Comparison of ENCODE assay signal across 1 cellular context in the genomic region with DNA sequence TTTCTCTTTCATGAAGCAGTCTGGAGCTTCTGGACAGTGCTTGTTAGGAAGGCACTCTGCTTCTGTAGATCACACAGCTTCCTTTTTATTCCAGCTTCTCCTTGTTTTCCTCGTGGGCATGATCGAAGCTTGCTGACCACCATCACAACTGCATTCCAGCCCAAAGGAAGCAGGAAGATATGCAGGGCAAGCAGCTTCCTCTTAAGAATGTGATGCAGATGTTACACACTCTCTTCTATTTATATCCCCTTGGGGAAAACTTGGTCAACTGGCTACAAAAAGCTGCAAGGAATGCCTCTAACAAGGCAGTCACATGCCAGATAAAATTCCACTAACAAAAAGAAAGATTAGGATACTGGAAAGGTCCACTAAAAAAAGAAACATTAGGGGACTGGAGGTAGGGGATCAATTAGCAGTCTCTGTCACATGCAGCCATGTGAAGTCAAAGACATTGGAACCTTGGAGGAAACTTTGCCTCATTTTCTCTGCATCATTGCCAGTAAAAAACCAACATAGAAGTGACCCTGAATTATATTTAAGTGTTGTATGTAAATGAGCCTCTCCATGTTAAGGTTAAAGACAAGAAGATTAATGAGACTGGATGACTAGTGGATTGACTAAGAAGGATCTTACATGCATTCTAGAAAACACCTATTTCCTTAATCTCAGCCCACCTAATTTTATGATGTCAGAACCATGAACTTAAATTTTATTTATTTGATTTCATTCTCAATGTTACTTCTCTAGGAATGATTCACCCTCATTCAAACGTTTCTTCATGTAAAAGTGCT.
TF ChIP-seq lines count a peak whose summit lies in the region.

No MANE protein-coding gene starts in this region.

TF ChIP-seq in WTC11, 78 proteins besides CTCF, POLR2A, EP300 and RAD21 (continued from another document):
- TF ChIP-seq, protein P1, sequence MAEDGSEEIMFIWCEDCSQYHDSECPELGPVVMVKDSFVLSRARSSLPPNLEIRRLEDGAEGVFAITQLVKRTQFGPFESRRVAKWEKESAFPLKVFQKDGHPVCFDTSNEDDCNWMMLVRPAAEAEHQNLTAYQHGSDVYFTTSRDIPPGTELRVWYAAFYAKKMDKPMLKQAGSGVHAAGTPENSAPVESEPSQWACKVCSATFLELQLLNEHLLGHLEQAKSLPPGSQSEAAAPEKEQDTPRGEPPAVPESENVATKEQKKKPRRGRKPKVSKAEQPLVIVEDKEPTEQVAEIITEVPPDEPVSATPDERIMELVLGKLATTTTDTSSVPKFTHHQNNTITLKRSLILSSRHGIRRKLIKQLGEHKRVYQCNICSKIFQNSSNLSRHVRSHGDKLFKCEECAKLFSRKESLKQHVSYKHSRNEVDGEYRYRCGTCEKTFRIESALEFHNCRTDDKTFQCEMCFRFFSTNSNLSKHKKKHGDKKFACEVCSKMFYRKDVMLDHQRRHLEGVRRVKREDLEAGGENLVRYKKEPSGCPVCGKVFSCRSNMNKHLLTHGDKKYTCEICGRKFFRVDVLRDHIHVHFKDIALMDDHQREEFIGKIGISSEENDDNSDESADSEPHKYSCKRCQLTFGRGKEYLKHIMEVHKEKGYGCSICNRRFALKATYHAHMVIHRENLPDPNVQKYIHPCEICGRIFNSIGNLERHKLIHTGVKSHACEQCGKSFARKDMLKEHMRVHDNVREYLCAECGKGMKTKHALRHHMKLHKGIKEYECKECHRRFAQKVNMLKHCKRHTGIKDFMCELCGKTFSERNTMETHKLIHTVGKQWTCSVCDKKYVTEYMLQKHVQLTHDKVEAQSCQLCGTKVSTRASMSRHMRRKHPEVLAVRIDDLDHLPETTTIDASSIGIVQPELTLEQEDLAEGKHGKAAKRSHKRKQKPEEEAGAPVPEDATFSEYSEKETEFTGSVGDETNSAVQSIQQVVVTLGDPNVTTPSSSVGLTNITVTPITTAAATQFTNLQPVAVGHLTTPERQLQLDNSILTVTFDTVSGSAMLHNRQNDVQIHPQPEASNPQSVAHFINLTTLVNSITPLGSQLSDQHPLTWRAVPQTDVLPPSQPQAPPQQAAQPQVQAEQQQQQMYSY (CRISPR knock-in tag; IDR thresholded peaks at IDR 0.05), result no peak
- TF ChIP-seq, protein P2, sequence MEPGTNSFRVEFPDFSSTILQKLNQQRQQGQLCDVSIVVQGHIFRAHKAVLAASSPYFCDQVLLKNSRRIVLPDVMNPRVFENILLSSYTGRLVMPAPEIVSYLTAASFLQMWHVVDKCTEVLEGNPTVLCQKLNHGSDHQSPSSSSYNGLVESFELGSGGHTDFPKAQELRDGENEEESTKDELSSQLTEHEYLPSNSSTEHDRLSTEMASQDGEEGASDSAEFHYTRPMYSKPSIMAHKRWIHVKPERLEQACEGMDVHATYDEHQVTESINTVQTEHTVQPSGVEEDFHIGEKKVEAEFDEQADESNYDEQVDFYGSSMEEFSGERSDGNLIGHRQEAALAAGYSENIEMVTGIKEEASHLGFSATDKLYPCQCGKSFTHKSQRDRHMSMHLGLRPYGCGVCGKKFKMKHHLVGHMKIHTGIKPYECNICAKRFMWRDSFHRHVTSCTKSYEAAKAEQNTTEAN (CRISPR knock-in tag; IDR thresholded peaks at IDR 0.05), result no peak
- no peak for TF ChIP-seq NFYB (CRISPR knock-in tag; conservative IDR thresholded peaks at IDR 0.05; ENCODE audit: low read depth)
- TF ChIP-seq ATF1 (CRISPR knock-in tag; IDR thresholded peaks at IDR 0.05), result no peak
- TF ChIP-seq, protein P3, sequence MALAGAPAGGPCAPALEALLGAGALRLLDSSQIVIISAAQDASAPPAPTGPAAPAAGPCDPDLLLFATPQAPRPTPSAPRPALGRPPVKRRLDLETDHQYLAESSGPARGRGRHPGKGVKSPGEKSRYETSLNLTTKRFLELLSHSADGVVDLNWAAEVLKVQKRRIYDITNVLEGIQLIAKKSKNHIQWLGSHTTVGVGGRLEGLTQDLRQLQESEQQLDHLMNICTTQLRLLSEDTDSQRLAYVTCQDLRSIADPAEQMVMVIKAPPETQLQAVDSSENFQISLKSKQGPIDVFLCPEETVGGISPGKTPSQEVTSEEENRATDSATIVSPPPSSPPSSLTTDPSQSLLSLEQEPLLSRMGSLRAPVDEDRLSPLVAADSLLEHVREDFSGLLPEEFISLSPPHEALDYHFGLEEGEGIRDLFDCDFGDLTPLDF (CRISPR knock-in tag; IDR thresholded peaks at IDR 0.05), result no peak
- TF ChIP-seq KAT7 (CRISPR knock-in tag; IDR thresholded peaks at IDR 0.05; ENCODE audit: borderline replicate concordance), result no peak
- TF ChIP-seq RORB (CRISPR knock-in tag; IDR thresholded peaks at IDR 0.05), result no peak
- TF ChIP-seq SMAD4 (CRISPR knock-in tag; IDR thresholded peaks at IDR 0.05), result no peak
- TF ChIP-seq ETV6 (CRISPR knock-in tag; IDR thresholded peaks at IDR 0.05), result no peak
- no peak for TF ChIP-seq SOX15 (CRISPR knock-in tag; IDR thresholded peaks at IDR 0.05)
- TF ChIP-seq PRRX2 (CRISPR knock-in tag; IDR thresholded peaks at IDR 0.05), result no peak
- no peak for TF ChIP-seq ZNF317 (CRISPR knock-in tag; IDR thresholded peaks at IDR 0.05; ENCODE audit: borderline replicate concordance, low read depth)
